ENCODE assay signal across 7 cellular contexts in genomic region chr15:89177633-89178306, GRCh38.
DNase-seq lines count a peak whose midpoint lies in the region; ATAC-seq and TF ChIP-seq lines count a peak whose summit lies in the region.

No MANE protein-coding gene starts in this region.

- no peak for ATAC-seq in HG03460 (IDR thresholded peaks at IDR 0.05; ENCODE audit: unreplicated experiment)

- H3K27ac ChIP-seq in VCaP = peak overlapping the region; percentile 45; the same call in 1 of the 2 replicates

- DNase-seq in NCI-H1105 (lab: John Stamatoyannopoulos, UW) (peak; percentile 17), brain pericyte (ENCODE audit: low read depth, low spot score) (peak; percentile 41), iris pigment epithelial cell (ENCODE audit: low read depth) (peak; percentile 75)
- peak; percentile 16 to 30 for DNase-seq in stimulated activated CD4-positive, alpha-beta T cell treated with anti-CD3 and anti-CD28 coated beads, Interleukin-1b, Interleukin-23, amount 100 ng/mL, for 1 hour (ENCODE audit: low read depth in 2 of 2)

- TF ChIP-seq CTCF in GM12873 (IDR thresholded peaks at IDR 0.05; ENCODE audit: insufficient read depth, low read depth, low read length, missing control alignments) = peak; percentile 87
- peak; percentile 96 for TF ChIP-seq CTCF in VCaP (conservative IDR thresholded peaks at IDR 0.05)

Comparison
In these comparisons a context has a peak if more than half of its experiments do, and no peak if none do; other contexts are left out.
1. DNase-seq: peak in every context shown above with its lines; median percentile 75 in iris pigment epithelial cell; 41 in brain pericyte; 23 in stimulated activated CD4-positive, alpha-beta T cell treated with anti-CD3 and anti-CD28 coated beads, Interleukin-1b, Interleukin-23, amount 100 ng/mL, for 1 hour; 17 in NCI-H1105.